8 cellular contexts compared by ENCODE assay signal in genomic region chr15:50148362-50148963, GRCh38. TPM values are rescaled to one million over a fixed set of nuclear protein-coding genes. Genes with fewer than 3 reads are reported as not detected.
DNase-seq lines count a peak whose midpoint lies in the region; ATAC-seq and TF ChIP-seq lines count a peak whose summit lies in the region.

No MANE protein-coding gene starts in this region.

- H3K9me3 Mint-ChIP-seq in activated T-cell treated with anti-CD3 and anti-CD28 coated beads, Interleukin-2, amount 50 U/mL, for 72 hours = peaks cover 0 to 2% of the 10 kb centered on the region in 2 donors

- intact Hi-C loops in lower lobe of right lung (cut with DNase I) = no loop called here
- intact Hi-C loops in Right ventricle myocardium superior (cut with DNase I) = loop anchor here (5.0 to 10.0 kb wide), 2 partner anchors 914 to 1286 kb away; no protein-coding TSS in a partner anchor

- no peaks in the 10 kb centered on the region for H3K9me3 ChIP-seq in lower lobe of right lung

- no peaks in the 10 kb centered on the region for H3K27me3 ChIP-seq in lower lobe of right lung (ENCODE audit: low read depth)

- no peak for ATAC-seq in lower lobe of right lung
- ATAC-seq in Right ventricle myocardium superior (ENCODE audit: poor library complexity) = no peak
- ATAC-seq in activated T-cell treated with anti-CD3 and anti-CD28 coated beads, Interleukin-2, amount 50 U/mL, for 72 hours (replicated peaks in 1 of 2) = no peak

- peak; percentile 25 for TF ChIP-seq CTCF in lower lobe of right lung (IDR thresholded peaks at IDR 0.05)

- peaks cover 33% of the 10 kb centered on the region for H3K4me1 Mint-ChIP-seq in activated T-cell treated with anti-CD3 and anti-CD28 coated beads, Interleukin-2, amount 50 U/mL, for 72 hours (ENCODE audit: low read depth)

- H3K4me1 ChIP-seq in lower lobe of right lung = no peaks in the 10 kb centered on the region

- no peak overlapping the region for H3K27ac ChIP-seq in lower lobe of right lung

- peak; percentile 32 for DNase-seq in DMS53 treated with DMSO at 0.1 percent for 48 hours (lab: John Stamatoyannopoulos, UW; ENCODE audit: unreplicated experiment)
- DNase-seq in NCI-H146 (lab: John Stamatoyannopoulos, UW) = peak; percentile 22
- DNase-seq in astrocyte of the hippocampus (ENCODE audit: low read depth, low spot score) = peak; percentile 75
- DNase-seq in lower lobe of right lung = no peak
- DNase-seq in activated T-cell treated with anti-CD3 and anti-CD28 coated beads for 4 hours = no peak
- no peak for DNase-seq in activated effector memory CD4-positive, alpha-beta T cell treated with Interleukin-2 at 50 U/mL for 16 hours
- no peak for DNase-seq in Right ventricle myocardium superior
- no peak for DNase-seq in activated T-cell treated with anti-CD3 and anti-CD28 coated beads, Interleukin-2, amount 50 U/mL, for 72 hours

- no peaks in the 10 kb centered on the region for H3K27me3 Mint-ChIP-seq in activated T-cell treated with anti-CD3 and anti-CD28 coated beads, Interleukin-2, amount 50 U/mL, for 72 hours (ENCODE audit: low read depth)

- no peaks in the 10 kb centered on the region for H3K36me3 ChIP-seq in lower lobe of right lung

- H3K27ac Mint-ChIP-seq in activated T-cell treated with anti-CD3 and anti-CD28 coated beads, Interleukin-2, amount 50 U/mL, for 72 hours = no peak overlapping the region

- H3K4me3 Mint-ChIP-seq in activated T-cell treated with anti-CD3 and anti-CD28 coated beads, Interleukin-2, amount 50 U/mL, for 72 hours = no peak overlapping the region

- H3K4me3 ChIP-seq in lower lobe of right lung = no peak overlapping the region

- peaks cover 0 to 7% of the 10 kb centered on the region in 2 donors for H3K36me3 Mint-ChIP-seq in activated T-cell treated with anti-CD3 and anti-CD28 coated beads, Interleukin-2, amount 50 U/mL, for 72 hours (ENCODE audit: insufficient read depth in 2 of 2)

RNA-seq across cellular contexts. Expression of gene ATP8B4, which starts 29.4 kb away (rescaled TPM):
- total RNA-seq in lower lobe of right lung (9.0 TPM), Right ventricle myocardium superior (3.6 TPM)
- total RNA-seq in activated T-cell treated with anti-CD3 and anti-CD28 coated beads, Interleukin-2, amount 50 U/mL, for 72 hours = 10 to 100 TPM; 14.0 to 21.3 TPM

RNA-seq across cellular contexts. Expression of gene SLC27A2, which starts 33.5 kb away (rescaled TPM):
- total RNA-seq in lower lobe of right lung (2.9 TPM), Right ventricle myocardium superior (0.24 TPM)
- 10 to 100 TPM; 27.6 to 33.5 TPM for total RNA-seq in activated T-cell treated with anti-CD3 and anti-CD28 coated beads, Interleukin-2, amount 50 U/mL, for 72 hours

Comparison
In these comparisons a context has a peak if more than half of its experiments do, and no peak if none do; other contexts are left out.
1. DNase-seq: peak in DMS53 treated with DMSO at 0.1 percent for 48 hours (single experiment), NCI-H146 (single experiment) and astrocyte of the hippocampus (single experiment); none in lower lobe of right lung (single experiment), activated T-cell treated with anti-CD3 and anti-CD28 coated beads for 4 hours (single experiment), activated effector memory CD4-positive, alpha-beta T cell treated with Interleukin-2 at 50 U/mL for 16 hours (single experiment), Right ventricle myocardium superior (single experiment) and activated T-cell treated with anti-CD3 and anti-CD28 coated beads, Interleukin-2, amount 50 U/mL, for 72 hours (0 of 2).